11 cellular contexts compared by ENCODE assay signal in genomic region chr19:14119644-14120496, GRCh38. TPM values are rescaled to one million over a fixed set of nuclear protein-coding genes. Genes with fewer than 3 reads are reported as not detected.
DNase-seq lines count a peak whose midpoint lies in the region; ATAC-seq, FAIRE-seq and TF ChIP-seq lines count a peak whose summit lies in the region.
"Had no signal": no experiment of that assay in that cellular context is flagged by ENCODE, and none has a peak within 500 bp of the region (broad histone marks: within the 10 kb centered on the region; RNA-seq: fewer than 3 reads in every experiment).

No MANE protein-coding gene starts in this region.

- intact Hi-C loops in MCF 10A (cut with micrococcal nuclease) = loop anchor here (5.0 kb wide), 1 partner anchor 38 kb away; no protein-coding TSS in a partner anchor
- intact Hi-C loops in mammary epithelial cell (cut with micrococcal nuclease) = loop anchor here (2.0 kb wide), 1 partner anchor 17 kb away; the partner anchor contains the start of gene ASF1B
- intact Hi-C loops in dendritic cell treated with granulocyte-macrophage colony-stimulating factor and Interleukin-4, amounts not matched to agents 40 ng/mL and 50 ng/mL, for 4 days (cut with micrococcal nuclease) = loop anchor here (5.0 kb wide), 1 partner anchor 38 kb away; no protein-coding TSS in a partner anchor
- intact Hi-C loops in upper lobe of right lung (cut with DNase I) = no loop called here

- H3K9me3 ChIP-seq in mammary epithelial cell (replicated peaks; ENCODE audit: insufficient read depth, low read length) (no peaks in the 10 kb centered on the region), neural progenitor cell (ENCODE audit: low read depth) (no peaks in the 10 kb centered on the region), upper lobe of right lung (no peaks in the 10 kb centered on the region)
- no peaks in the 10 kb centered on the region for H3K9me3 ChIP-seq in effector memory CD4-positive, alpha-beta T cell (ENCODE audit: control insufficient read depth, low read length)

- H3F3A ChIP-seq in neural progenitor cell (ENCODE audit: low read depth) = peaks cover 32% of the 10 kb centered on the region

- TF ChIP-seq CTCF in MCF 10A (IDR thresholded peaks at IDR 0.05; ENCODE audit: unreplicated experiment) (no peak), mammary epithelial cell (conservative IDR thresholded peaks at IDR 0.05 in 1 of 2, IDR thresholded peaks at IDR 0.05 in 1 of 2; ENCODE audit: extremely low read depth in 1 of 2, insufficient read depth in 1 of 2, low read depth in 1 of 2, low read length in 2 of 2) (no peak), neural progenitor cell (IDR thresholded peaks at IDR 0.05) (no peak), upper lobe of right lung (IDR thresholded peaks at IDR 0.05) (no peak)

- POLR2A ChIA-PET in MCF 10A (lab: Yijun Ruan, JAX) = no interaction called here

- DNase-seq in MCF 10A (ENCODE audit: unreplicated experiment) = no peak
- DNase-seq in mammary epithelial cell = no peak
- DNase-seq in neural progenitor cell (ENCODE audit: low spot score) = no peak
- no peak for DNase-seq in upper lobe of right lung
- no peak for DNase-seq in frontal cortex (ENCODE audit: low spot score in 2 of 2)
- no peak for DNase-seq in effector memory CD4-positive, alpha-beta T cell
- DNase-seq: occipital lobe had no signal

- H3K4me3 Mint-ChIP-seq in MCF 10A (ENCODE audit: unreplicated experiment) (no peak overlapping the region), neural progenitor cell (peak overlapping the region; percentile 15)
- no peak overlapping the region for H3K4me3 Mint-ChIP-seq in dendritic cell treated with granulocyte-macrophage colony-stimulating factor and Interleukin-4, amounts not matched to agents 40 ng/mL and 50 ng/mL, for 4 days

- CTCF ChIA-PET in MCF 10A (lab: Yijun Ruan, JAX) = no interaction called here
- CTCF ChIA-PET in mammary epithelial cell (lab: Charles Lee; ENCODE audit: low non-redundant PET) = no interaction called here

- H3K27ac ChIP-seq in mammary epithelial cell (ENCODE audit: insufficient read depth, low read depth, low read length) (no peak overlapping the region), neural progenitor cell (peak overlapping the region; percentile 87), upper lobe of right lung (peak overlapping the region; percentile 100)
- no peak overlapping the region for H3K27ac ChIP-seq in effector memory CD4-positive, alpha-beta T cell (ENCODE audit: insufficient read depth, low read length, poor library complexity, severe bottlenecking)

- no peak overlapping the region for H3K9ac ChIP-seq in mammary epithelial cell (ENCODE audit: insufficient read depth, low read length)
- H3K9ac ChIP-seq in neural progenitor cell = no peak overlapping the region

- H4K20me1 ChIP-seq in mammary epithelial cell (ENCODE audit: insufficient read depth, low read length) = no peaks in the 10 kb centered on the region
- peaks cover 24% of the 10 kb centered on the region for H4K20me1 ChIP-seq in neural progenitor cell (ENCODE audit: low read depth)

- H3K27me3 ChIP-seq in mammary epithelial cell (ENCODE audit: insufficient read depth, low read length) = no peaks in the 10 kb centered on the region
- no peaks in the 10 kb centered on the region for H3K27me3 ChIP-seq in neural progenitor cell
- H3K27me3 ChIP-seq in upper lobe of right lung = no peaks in the 10 kb centered on the region
- H3K27me3 ChIP-seq in effector memory CD4-positive, alpha-beta T cell (replicated peaks; ENCODE audit: control insufficient read depth, insufficient read depth, low read length, poor library complexity, severe bottlenecking) = no peaks in the 10 kb centered on the region

- H3K4me3 ChIP-seq in mammary epithelial cell (replicated peaks in 1 of 3; ENCODE audit: insufficient read depth in 1 of 3, low read depth in 2 of 3, low read length in 3 of 3) = no peak overlapping the region
- H3K4me3 ChIP-seq in neural progenitor cell = no peak overlapping the region
- peak overlapping the region; percentile 65 for H3K4me3 ChIP-seq in upper lobe of right lung
- no peak overlapping the region for H3K4me3 ChIP-seq in effector memory CD4-positive, alpha-beta T cell (ENCODE audit: insufficient read depth, low read depth, low read length, poor library complexity, severe bottlenecking)

- H3K4me2 ChIP-seq in mammary epithelial cell (ENCODE audit: insufficient read depth, low read depth, low read length) (no peak overlapping the region), neural progenitor cell (no peak overlapping the region)

- H3K36me3 ChIP-seq in mammary epithelial cell (ENCODE audit: insufficient read depth, low read length) (no peaks in the 10 kb centered on the region), neural progenitor cell (peaks cover 3% of the 10 kb centered on the region), upper lobe of right lung (no peaks in the 10 kb centered on the region)
- no peaks in the 10 kb centered on the region for H3K36me3 ChIP-seq in effector memory CD4-positive, alpha-beta T cell (ENCODE audit: control insufficient read depth, insufficient read depth, low read length)

- H3K27ac Mint-ChIP-seq in MCF 10A (ENCODE audit: low read depth, unreplicated experiment) = peak overlapping the region; percentile 93
- peak overlapping the region; percentile 93 for H3K27ac Mint-ChIP-seq in dendritic cell treated with granulocyte-macrophage colony-stimulating factor and Interleukin-4, amounts not matched to agents 40 ng/mL and 50 ng/mL, for 4 days
- H3K27ac Mint-ChIP-seq in neural progenitor cell = no peak overlapping the region

- WGBS in mammary epithelial cell (ENCODE audit: low coverage, missing lambda C conversion rate) = 92% methylated on average over 7 of the region's 7 CpGs

- peaks cover 27% of the 10 kb centered on the region for H3K4me1 ChIP-seq in mammary epithelial cell (ENCODE audit: insufficient read depth, low read length)
- peaks cover 23% of the 10 kb centered on the region for H3K4me1 ChIP-seq in neural progenitor cell
- H3K4me1 ChIP-seq in upper lobe of right lung = peaks cover 34% of the 10 kb centered on the region
- H3K4me1 ChIP-seq in effector memory CD4-positive, alpha-beta T cell (ENCODE audit: control insufficient read depth, insufficient read depth, low read length, poor library complexity, severe bottlenecking) = peaks cover 25% of the 10 kb centered on the region

- no peak for FAIRE-seq in frontal cortex (lab: Jason Lieb, UNC)

- H3K36me3 Mint-ChIP-seq in MCF 10A (ENCODE audit: insufficient read depth, unreplicated experiment) = no peaks in the 10 kb centered on the region
- H3K36me3 Mint-ChIP-seq in dendritic cell treated with granulocyte-macrophage colony-stimulating factor and Interleukin-4, amounts not matched to agents 40 ng/mL and 50 ng/mL, for 4 days (ENCODE audit: low read depth) = peaks cover 16% of the 10 kb centered on the region
- peaks cover 12% of the 10 kb centered on the region for H3K36me3 Mint-ChIP-seq in neural progenitor cell

- H3K27me3 Mint-ChIP-seq in MCF 10A (ENCODE audit: insufficient read depth, unreplicated experiment) = no peaks in the 10 kb centered on the region
- H3K27me3 Mint-ChIP-seq in dendritic cell treated with granulocyte-macrophage colony-stimulating factor and Interleukin-4, amounts not matched to agents 40 ng/mL and 50 ng/mL, for 4 days = no peaks in the 10 kb centered on the region
- H3K27me3 Mint-ChIP-seq in neural progenitor cell (ENCODE audit: insufficient read depth, low read depth) = peaks cover 11% of the 10 kb centered on the region

- H3K4me1 Mint-ChIP-seq in MCF 10A (ENCODE audit: insufficient read depth, unreplicated experiment) (peaks cover 18% of the 10 kb centered on the region), neural progenitor cell (peaks cover 31% of the 10 kb centered on the region)
- H3K4me1 Mint-ChIP-seq in dendritic cell treated with granulocyte-macrophage colony-stimulating factor and Interleukin-4, amounts not matched to agents 40 ng/mL and 50 ng/mL, for 4 days (ENCODE audit: low read depth) = peaks cover 46% of the 10 kb centered on the region

- no peak overlapping the region for H2AFZ ChIP-seq in mammary epithelial cell (ENCODE audit: low read depth, low read length)
- no peak overlapping the region for H2AFZ ChIP-seq in neural progenitor cell (replicated peaks)

- in situ Hi-C loops in mammary epithelial cell (cut with MboI; ENCODE audit: low sequenced_read_pairs in 2 of 2) = no loop called here

- ATAC-seq in upper lobe of right lung (no peak), HG02759 (IDR thresholded peaks at IDR 0.05; ENCODE audit: unreplicated experiment) (no peak)
- ATAC-seq: Panc1 had no signal

- H3K79me2 ChIP-seq in mammary epithelial cell (ENCODE audit: insufficient read depth, low read length) (peaks cover 23% of the 10 kb centered on the region), neural progenitor cell (ENCODE audit: low read depth) (peaks cover 20% of the 10 kb centered on the region)

- no peaks in the 10 kb centered on the region for H3K9me3 Mint-ChIP-seq in MCF 10A (ENCODE audit: unreplicated experiment)
- no peaks in the 10 kb centered on the region for H3K9me3 Mint-ChIP-seq in dendritic cell treated with granulocyte-macrophage colony-stimulating factor and Interleukin-4, amounts not matched to agents 40 ng/mL and 50 ng/mL, for 4 days
- no peaks in the 10 kb centered on the region for H3K9me3 Mint-ChIP-seq in neural progenitor cell
- H3K9me3 Mint-ChIP-seq: activated T-helper 2 cell treated with anti-CD3 and anti-CD28 coated beads, Interferon-gamma antibody, Interleukin-2, Interleukin-4, amounts not matched to agents 10 μg/mL and 5 μg/mL and 100 μg/mL, durations not matched to agents 14 hours and 24 hours and 36 hours had no signal

- dilution Hi-C loops in mammary epithelial cell (cut with HindIII; ENCODE audit: low sequenced_read_pairs) = no loop called here

- BruUV-seq in MCF 10A (replicated peaks; lab: Mats Ljungman, UMichigan) = no TSS peak
- no TSS peak for BruUV-seq in mammary epithelial cell (replicated peaks; lab: Mats Ljungman, UMichigan)

RNA-seq across cellular contexts. Expression of gene PRKACA, which starts 2.3 kb away (rescaled TPM):
- total RNA-seq in MCF 10A (2022) (44.7 and 49.8 TPM in 2 replicates), mammary epithelial cell (10 to 100 TPM; 44.0 to 82.1 TPM), neural progenitor cell (ENCODE audit: low replicate concordance) (22.2 and 31.8 TPM in 2 replicates), upper lobe of right lung (85.7 TPM), frontal cortex (22.0 TPM)
- polyA plus RNA-seq in mammary epithelial cell = 78.8 TPM
- 65.9 TPM for polyA minus RNA-seq in mammary epithelial cell

RNA-seq across cellular contexts. Expression of gene ASF1B, which starts 16.5 kb away (rescaled TPM):
- total RNA-seq in MCF 10A (2022) (6.5 and 7.0 TPM in 2 replicates), mammary epithelial cell (10 to 100 TPM in 1 of 2 donors, 1 to 10 TPM in 1; 2.5 to 23.4 TPM), neural progenitor cell (ENCODE audit: low replicate concordance) (16.4 and 38.8 TPM in 2 replicates), upper lobe of right lung (1.9 TPM), frontal cortex (1.2 TPM)
- polyA plus RNA-seq in mammary epithelial cell = 43.5 TPM
- polyA minus RNA-seq in mammary epithelial cell = 70.1 TPM

RNA-seq across cellular contexts. Expression of gene SAMD1, which starts 29.3 kb away (rescaled TPM):
- 12.9 and 19.8 TPM in 2 replicates for total RNA-seq in MCF 10A (2022)
- total RNA-seq in mammary epithelial cell = 10 to 100 TPM; 15.8 to 25.7 TPM
- polyA plus RNA-seq in mammary epithelial cell = 18.6 TPM
- 18.8 TPM for polyA minus RNA-seq in mammary epithelial cell
- 22.1 and 53.0 TPM in 2 replicates for total RNA-seq in neural progenitor cell (ENCODE audit: low replicate concordance)
- total RNA-seq in upper lobe of right lung = 45.9 TPM
- total RNA-seq in frontal cortex = 43.2 TPM

RNA-seq across cellular contexts. Expression of gene C19orf67, which starts 34.3 kb away (rescaled TPM):
- total RNA-seq in MCF 10A (2022) (not detected in 2 replicates), mammary epithelial cell (not detected), neural progenitor cell (ENCODE audit: low replicate concordance) (not detected in 2 replicates), upper lobe of right lung (not detected), frontal cortex (not detected)
- not detected for polyA plus RNA-seq in mammary epithelial cell
- polyA minus RNA-seq in mammary epithelial cell = not detected
- total RNA-seq: occipital lobe had no signal

RNA-seq across cellular contexts. Expression of gene MISP3, which starts 47.3 kb away (rescaled TPM):
- total RNA-seq in MCF 10A (2022) (0.32 and 0.54 TPM in 2 replicates), mammary epithelial cell (1 to 10 TPM; 1.2 to 1.5 TPM), neural progenitor cell (ENCODE audit: low replicate concordance) (0.68 TPM in 1 of 2 replicates, not detected in the other), upper lobe of right lung (6.7 TPM), frontal cortex (0.41 TPM)
- polyA plus RNA-seq in mammary epithelial cell = 0.59 TPM
- polyA minus RNA-seq in mammary epithelial cell = not detected

Comparison
In these comparisons a context has a peak if more than half of its experiments do, and no peak if none do; other contexts are left out.
1. H3K27ac ChIP-seq: peak in neural progenitor cell (single experiment) and upper lobe of right lung (single experiment); none in mammary epithelial cell (single experiment) and effector memory CD4-positive, alpha-beta T cell (single experiment).